8 cellular contexts compared by ENCODE assay signal in the genomic region with DNA sequence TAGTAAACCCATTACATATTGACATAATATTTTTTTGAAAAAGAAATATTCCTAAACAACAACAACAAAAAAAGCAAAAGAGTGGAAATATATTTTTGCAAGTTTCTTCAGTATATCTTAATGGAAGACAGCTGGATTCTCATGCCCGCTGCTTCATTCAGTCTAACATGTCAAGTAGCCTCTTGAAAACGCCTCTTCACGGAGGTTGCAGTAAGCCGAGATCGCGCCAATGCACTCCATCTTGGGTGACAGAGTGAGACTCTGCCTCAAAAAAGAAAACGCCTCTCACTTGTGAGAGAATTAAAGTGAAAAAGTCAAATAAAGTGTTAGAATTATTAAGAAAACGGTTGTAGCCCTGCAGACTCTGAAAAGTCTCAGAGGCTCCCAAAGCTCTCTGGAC. TPM values are rescaled to one million over a fixed set of nuclear protein-coding genes. Genes with fewer than 3 reads are reported as not detected.
DNase-seq lines count a peak whose midpoint lies in the region; ATAC-seq and TF ChIP-seq lines count a peak whose summit lies in the region.

No MANE protein-coding gene starts in this region.

- H3K27ac ChIP-seq in AG04450 (ENCODE audit: low read depth, low read length) (peak overlapping the region; percentile 21), left lung (peak overlapping the region in 1 of 2 donors; percentile 16), WERI-Rb-1 (no peak overlapping the region)

- DNase-seq in AG04450 (ENCODE audit: low read depth, low spot score) (no peak), GM12865 (ENCODE audit: low read depth) (peak; percentile 5), left lung (peak in 1 of 2 donors; percentile 46), WERI-Rb-1 (no peak), cerebellar nuclear complex (lab: John Stamatoyannopoulos, UW) (no peak)
- no peak for DNase-seq in activated CD8-positive, alpha-beta T cell treated with anti-CD3 and anti-CD28 coated beads for 36 hours

- intact Hi-C loops in activated CD8-positive, alpha-beta T cell treated with anti-CD3 and anti-CD28 coated beads for 36 hours (cut with micrococcal nuclease), result no loop called here
- intact Hi-C loops in left lung (cut with DNase I), result no loop called here

- POLR2A ChIA-PET in AG04450 (lab: Yijun Ruan, JAX), result interaction anchor here (0.5 to 1.8 kb wide), 4 partner anchors 40 to 289 kb away, joined by 3 to 14 read pairs (median 6); a partner anchor contains a TSS
- POLR2A ChIA-PET in activated CD8-positive, alpha-beta T cell treated with anti-CD3 and anti-CD28 coated beads for 36 hours (lab: Charles Lee), result interaction anchor here (1.8 to 2.4 kb wide), 2 partner anchors 114 to 117 kb away, joined by 11 to 26 read pairs; a partner anchor contains a TSS

- no peak for ATAC-seq in activated CD8-positive, alpha-beta T cell treated with anti-CD3 and anti-CD28 coated beads for 36 hours
- ATAC-seq in left lung (peak; percentile 21), HG02571 (IDR thresholded peaks at IDR 0.05; ENCODE audit: unreplicated experiment) (no peak), HG03469 (IDR thresholded peaks at IDR 0.05; ENCODE audit: unreplicated experiment) (no peak)

- peak overlapping the region; percentile 36 for H3K27ac Mint-ChIP-seq in activated CD8-positive, alpha-beta T cell treated with anti-CD3 and anti-CD28 coated beads for 36 hours

- H3K9me3 Mint-ChIP-seq in activated CD8-positive, alpha-beta T cell treated with anti-CD3 and anti-CD28 coated beads for 36 hours, result peaks cover 3% of the 10 kb centered on the region

- peaks cover 10 to 40% of the 10 kb centered on the region in 2 donors for H3K4me1 ChIP-seq in left lung

- peaks cover 38% of the 10 kb centered on the region for H3K4me1 Mint-ChIP-seq in activated CD8-positive, alpha-beta T cell treated with anti-CD3 and anti-CD28 coated beads for 36 hours (ENCODE audit: low read depth)

- no peaks in the 10 kb centered on the region; the same call in 1 of the 2 replicates for H3K9me3 ChIP-seq in AG04450 (ENCODE audit: control insufficient read depth, insufficient read depth, low read length)
- no peaks in the 10 kb centered on the region for H3K9me3 ChIP-seq in left lung
- H3K9me3 ChIP-seq in WERI-Rb-1 (ENCODE audit: severe bottlenecking), result no peaks in the 10 kb centered on the region

- peaks cover 49% of the 10 kb centered on the region for H3K36me3 Mint-ChIP-seq in activated CD8-positive, alpha-beta T cell treated with anti-CD3 and anti-CD28 coated beads for 36 hours (ENCODE audit: low read depth)

- no peak for TF ChIP-seq CTCF in AG04450 (IDR thresholded peaks at IDR 0.05; ENCODE audit: low read depth, low read length)
- no peak for TF ChIP-seq CTCF in GM12865 (IDR thresholded peaks at IDR 0.05; ENCODE audit: insufficient read depth, low read depth, low read length, missing control alignments)
- TF ChIP-seq CTCF in activated CD8-positive, alpha-beta T cell treated with anti-CD3 and anti-CD28 coated beads for 36 hours (IDR thresholded peaks at IDR 0.05), result no peak
- no peak for TF ChIP-seq CTCF in left lung (IDR thresholded peaks at IDR 0.05)
- no peak for TF ChIP-seq CTCF in WERI-Rb-1 (IDR thresholded peaks at IDR 0.05; ENCODE audit: low read depth, low read length)

- H3K27me3 Mint-ChIP-seq in activated CD8-positive, alpha-beta T cell treated with anti-CD3 and anti-CD28 coated beads for 36 hours, result no peaks in the 10 kb centered on the region

- H3K4me3 ChIP-seq in AG04450 (ENCODE audit: low read depth, low read length), result peak overlapping the region; percentile 45
- peak overlapping the region; percentile 97 for H3K4me3 ChIP-seq in GM12865 (ENCODE audit: low read depth, low read length)
- H3K4me3 ChIP-seq in left lung, result peak overlapping the region in 1 of 2 donors; percentile 91
- H3K4me3 ChIP-seq in WERI-Rb-1 (ENCODE audit: low read depth, low read length), result no peak overlapping the region

- no peaks in the 10 kb centered on the region for H3K27me3 ChIP-seq in AG04450 (ENCODE audit: control insufficient read depth, insufficient read depth, low read length)
- H3K27me3 ChIP-seq in left lung, result no peaks in the 10 kb centered on the region
- H3K27me3 ChIP-seq in WERI-Rb-1 (ENCODE audit: insufficient read depth, low read depth, severe bottlenecking), result no peaks in the 10 kb centered on the region

- peak overlapping the region; percentile 75 for H3K4me3 Mint-ChIP-seq in activated CD8-positive, alpha-beta T cell treated with anti-CD3 and anti-CD28 coated beads for 36 hours

- CTCF ChIA-PET in AG04450 (lab: Charles Lee), result interaction anchor here (0.5 to 3.4 kb wide), 4 partner anchors 10 to 112 kb away, joined by 3 to 20 read pairs (median 6); no protein-coding TSS in a partner anchor
- CTCF ChIA-PET in activated CD8-positive, alpha-beta T cell treated with anti-CD3 and anti-CD28 coated beads for 36 hours (lab: Charles Lee), result interaction anchor here (1.2 to 1.8 kb wide), 6 partner anchors 10 to 273 kb away, joined by 3 to 8 read pairs (median 3); no protein-coding TSS in a partner anchor

- H3K36me3 ChIP-seq in left lung (peaks cover 0 to 20% of the 10 kb centered on the region in 2 donors), WERI-Rb-1 (peaks cover 15% of the 10 kb centered on the region)

RNA-seq across cellular contexts. Expression of a gene that starts 1.3 kb away (rescaled TPM):
- polyA plus RNA-seq in AG04450 (2011; rRNA removed), result 13.9 and 18.0 TPM in 2 replicates
- polyA minus RNA-seq in AG04450 (2011; rRNA and poly(A)+ RNA removed), result 7.7 and 8.1 TPM in 2 replicates
- total RNA-seq in activated CD8-positive, alpha-beta T cell treated with anti-CD3 and anti-CD28 coated beads for 36 hours, result 10 to 100 TPM; 37.4 to 38.1 TPM
- 10 to 100 TPM; 12.3 to 28.4 TPM for total RNA-seq in left lung

RNA-seq across cellular contexts. Expression of a gene that starts 1.4 kb away (rescaled TPM):
- polyA plus RNA-seq in AG04450 (2011; rRNA removed), result 26.1 and 32.2 TPM in 2 replicates
- 14.5 and 18.3 TPM in 2 replicates for polyA minus RNA-seq in AG04450 (2011; rRNA and poly(A)+ RNA removed)
- 10 to 100 TPM; 34.2 to 35.3 TPM for total RNA-seq in activated CD8-positive, alpha-beta T cell treated with anti-CD3 and anti-CD28 coated beads for 36 hours
- 10 to 100 TPM; 33.0 to 36.8 TPM for total RNA-seq in left lung

RNA-seq across cellular contexts. Expression of a gene that starts 49.1 kb away (rescaled TPM):
- polyA plus RNA-seq in AG04450 (2011; rRNA removed), result 0.29 and 1.2 TPM in 2 replicates
- 0.46 and 0.65 TPM in 2 replicates for polyA minus RNA-seq in AG04450 (2011; rRNA and poly(A)+ RNA removed)
- total RNA-seq in activated CD8-positive, alpha-beta T cell treated with anti-CD3 and anti-CD28 coated beads for 36 hours, result 1 to 10 TPM in 1 of 2 experiments, under 1 TPM in 1; 0.87 to 1.0 TPM
- 1 to 10 TPM; 1.1 to 1.8 TPM for total RNA-seq in left lung
